24 cellular contexts compared by ENCODE assay signal in the genomic region with DNA sequence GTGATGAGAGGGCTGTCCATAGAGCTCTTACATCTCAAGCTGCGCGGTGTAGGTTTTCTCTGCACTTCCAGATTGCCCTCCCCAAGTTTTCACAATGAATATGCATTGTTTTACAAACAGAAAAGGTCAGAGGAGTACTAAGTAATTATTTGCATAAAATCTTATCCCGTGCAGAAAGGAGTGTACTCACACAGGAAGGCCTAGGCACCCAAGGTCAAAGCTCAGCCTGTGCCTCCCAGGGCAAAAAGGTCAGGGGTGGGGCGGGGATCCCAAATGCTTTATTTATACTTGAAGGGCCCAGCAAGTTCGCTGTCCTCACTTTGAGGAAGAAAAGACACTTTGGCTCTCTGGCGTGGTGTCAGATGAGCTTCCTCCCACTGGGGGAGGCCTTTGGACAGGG. TPM values are rescaled to one million over a fixed set of nuclear protein-coding genes. Genes with fewer than 3 reads are reported as not detected.
DNase-seq lines count a peak whose midpoint lies in the region; ATAC-seq and TF ChIP-seq lines count a peak whose summit lies in the region.
"Had no signal": no experiment of that assay in that cellular context is flagged by ENCODE, and none has a peak within 500 bp of the region (broad histone marks: within the 10 kb centered on the region; RNA-seq: fewer than 3 reads in every experiment).

No MANE protein-coding gene starts in this region.

- H3K9me3 ChIP-seq in left lung (no peaks in the 10 kb centered on the region), spleen (no peaks in the 10 kb centered on the region), PC-3 (ENCODE audit: low read length) (no peaks in the 10 kb centered on the region)
- H3K9me3 ChIP-seq: BE2C, thoracic aorta had no signal

- 57 to 73% (median 68%) methylated on average over 6 of the region's 6 CpGs for WGBS in spleen, 5 donors

- peak overlapping the region; percentile 29 for H3K27ac Mint-ChIP-seq in activated T-helper 1 cell treated with anti-CD3 and anti-CD28 coated beads, Interleukin-12 subunit alpha, Interleukin-12 subunit beta, Interleukin-2, Interleukin-4 antibody, amounts not matched to agents 30 ng/mL and 10 ng/mL and 1 ng/mL, durations not matched to agents 14 hours and 24 hours and 36 hours
- H3K27ac Mint-ChIP-seq: immature natural killer cell, mesothelial cell of epicardium had no signal

- H3K27ac ChIP-seq in left lung: peak overlapping the region; percentile 39 to 49
- H3K27ac ChIP-seq in spleen: peak overlapping the region in 5 of 8 donors; percentile 38 to 88 (median 77)
- no peak overlapping the region for H3K27ac ChIP-seq in PC-3 (ENCODE audit: low read length)
- H3K27ac ChIP-seq: 22Rv1, GM23248, SK-N-MC had no signal

- H3K36me3 ChIP-seq in left lung: peaks cover 2 to 29% of the 10 kb centered on the region in 2 donors
- peaks cover 0 to 58% (median 9%) of the 10 kb centered on the region in 6 donors for H3K36me3 ChIP-seq in spleen
- no peaks in the 10 kb centered on the region for H3K36me3 ChIP-seq in PC-3 (ENCODE audit: low read depth, low read length)
- H3K36me3 ChIP-seq: BE2C had no signal

- DNase-seq in DMS53 (lab: John Stamatoyannopoulos, UW) (peak; percentile 3), DMS53 treated with DMSO at 0.1 percent for 48 hours (lab: John Stamatoyannopoulos, UW; ENCODE audit: unreplicated experiment) (no peak), left lung (peak in 1 of 2 donors; percentile 51), spleen (no peak), PC-3 (no peak), NCI-H2081 (lab: John Stamatoyannopoulos, UW) (no peak)
- DNase-seq in activated T-helper 1 cell treated with anti-CD3 and anti-CD28 coated beads, Interleukin-12 subunit alpha, Interleukin-12 subunit beta, Interleukin-2, Interleukin-4 antibody, amounts not matched to agents 30 ng/mL and 10 ng/mL and 1 ng/mL, durations not matched to agents 14 hours and 24 hours and 36 hours (ENCODE audit: low spot score): no peak
- DNase-seq: activated CD4-positive, alpha-beta T cell treated with anti-CD3 and anti-CD28 coated beads for 1 hour; activated naive CD4-positive, alpha-beta T cell; aorta; BE2C; dermis blood vessel endothelial cell; GM23248; immature natural killer cell; NCI-H2029; NCI-H524 treated with DMSO at 0.1 percent for 48 hours; occipital lobe; stimulated activated CD4-positive, alpha-beta T cell treated with anti-CD3 and anti-CD28 coated beads, Interleukin-4, amount 100 ng/mL, for 24 hours; T-helper 9 cell had no signal

- H3K4me1 Mint-ChIP-seq in activated T-helper 1 cell treated with anti-CD3 and anti-CD28 coated beads, Interleukin-12 subunit alpha, Interleukin-12 subunit beta, Interleukin-2, Interleukin-4 antibody, amounts not matched to agents 30 ng/mL and 10 ng/mL and 1 ng/mL, durations not matched to agents 14 hours and 24 hours and 36 hours (ENCODE audit: low read depth): peaks cover 35% of the 10 kb centered on the region

- peaks cover 17% of the 10 kb centered on the region for H3K79me2 ChIP-seq in PC-3 (ENCODE audit: low read length)

- POLR2A ChIA-PET in PC-3 (lab: Charles Lee; ENCODE audit: unreplicated experiment): no interaction called here

- CTCF ChIA-PET in PC-3 (lab: Charles Lee): no interaction called here

- H3K36me3 Mint-ChIP-seq in activated T-helper 1 cell treated with anti-CD3 and anti-CD28 coated beads, Interleukin-12 subunit alpha, Interleukin-12 subunit beta, Interleukin-2, Interleukin-4 antibody, amounts not matched to agents 30 ng/mL and 10 ng/mL and 1 ng/mL, durations not matched to agents 14 hours and 24 hours and 36 hours (ENCODE audit: low read depth): no peaks in the 10 kb centered on the region

- ATAC-seq in left lung (peak; percentile 2), PC-3 (no peak), GM19452 (IDR thresholded peaks at IDR 0.05; ENCODE audit: unreplicated experiment) (no peak)

- H3K9ac ChIP-seq in PC-3 (ENCODE audit: low read length): no peak overlapping the region
- H3K9ac ChIP-seq: GM23248 had no signal

- H3K27me3 Mint-ChIP-seq in activated T-helper 1 cell treated with anti-CD3 and anti-CD28 coated beads, Interleukin-12 subunit alpha, Interleukin-12 subunit beta, Interleukin-2, Interleukin-4 antibody, amounts not matched to agents 30 ng/mL and 10 ng/mL and 1 ng/mL, durations not matched to agents 14 hours and 24 hours and 36 hours (ENCODE audit: insufficient read depth): no peaks in the 10 kb centered on the region

- TF ChIP-seq POLR2A in spleen (IDR thresholded peaks at IDR 0.05): no peak

- H4K20me1 ChIP-seq in PC-3 (ENCODE audit: low read length): no peaks in the 10 kb centered on the region

- H2AFZ ChIP-seq in PC-3 (ENCODE audit: low read length): no peak overlapping the region
- H2AFZ ChIP-seq: GM23248 had no signal

- TF ChIP-seq CTCF in left lung (IDR thresholded peaks at IDR 0.05) (no peak), spleen (IDR thresholded peaks at IDR 0.05 in 8 of 11, conservative IDR thresholded peaks at IDR 0.05 in 3 of 11) (no peak), PC-3 (conservative IDR thresholded peaks at IDR 0.05; ENCODE audit: low read depth, low read length) (no peak)

- no peaks in the 10 kb centered on the region for H3K9me2 ChIP-seq in PC-3 (replicated peaks; ENCODE audit: low read length)

- H3K27me3 ChIP-seq in left lung (no peaks in the 10 kb centered on the region), spleen (replicated peaks in 1 of 7) (no peaks in the 10 kb centered on the region), PC-3 (ENCODE audit: low read length) (no peaks in the 10 kb centered on the region)
- H3K27me3 ChIP-seq: BE2C had no signal

- H3K4me3 ChIP-seq in left lung (no peak overlapping the region), spleen (no peak overlapping the region), PC-3 (ENCODE audit: low read length) (no peak overlapping the region)
- H3K4me3 ChIP-seq: GM23248, SK-N-MC, thoracic aorta had no signal

- peaks cover 32 to 93% of the 10 kb centered on the region in 2 donors for H3K4me1 ChIP-seq in left lung
- peaks cover 5 to 93% (median 48%) of the 10 kb centered on the region in 6 donors for H3K4me1 ChIP-seq in spleen
- peaks cover 20% of the 10 kb centered on the region for H3K4me1 ChIP-seq in PC-3 (ENCODE audit: insufficient read depth, low read length)
- H3K4me1 ChIP-seq: BE2C had no signal

- no peaks in the 10 kb centered on the region for H3F3A ChIP-seq in PC-3 (ENCODE audit: low read length, unreplicated experiment)

- H3K4me2 ChIP-seq in PC-3 (ENCODE audit: low read length): no peak overlapping the region

- no peak overlapping the region for H3K4me3 Mint-ChIP-seq in activated T-helper 1 cell treated with anti-CD3 and anti-CD28 coated beads, Interleukin-12 subunit alpha, Interleukin-12 subunit beta, Interleukin-2, Interleukin-4 antibody, amounts not matched to agents 30 ng/mL and 10 ng/mL and 1 ng/mL, durations not matched to agents 14 hours and 24 hours and 36 hours
- H3K4me3 Mint-ChIP-seq: immature natural killer cell, mesothelial cell of epicardium had no signal

- intact Hi-C loops in activated T-helper 1 cell treated with anti-CD3 and anti-CD28 coated beads, Interleukin-12 subunit alpha, Interleukin-12 subunit beta, Interleukin-2, Interleukin-4 antibody, amounts not matched to agents 30 ng/mL and 10 ng/mL and 1 ng/mL, durations not matched to agents 14 hours and 24 hours and 36 hours (cut with micrococcal nuclease): no loop called here
- intact Hi-C loops in left lung (cut with DNase I): no loop called here
- intact Hi-C loops in spleen (cut with DNase I; ENCODE audit: low total_unique reads): no loop called here
- intact Hi-C loops in PC-3 (cut with micrococcal nuclease): no loop called here

- BruUV-seq in PC-3 (replicated peaks; lab: Mats Ljungman, UMichigan): no TSS peak

- no peaks in the 10 kb centered on the region for H3K9me3 Mint-ChIP-seq in activated T-helper 1 cell treated with anti-CD3 and anti-CD28 coated beads, Interleukin-12 subunit alpha, Interleukin-12 subunit beta, Interleukin-2, Interleukin-4 antibody, amounts not matched to agents 30 ng/mL and 10 ng/mL and 1 ng/mL, durations not matched to agents 14 hours and 24 hours and 36 hours
- H3K9me3 Mint-ChIP-seq: mesothelial cell of epicardium had no signal

RNA-seq across cellular contexts. Expression of a gene that starts 10.3 kb away (rescaled TPM):
- total RNA-seq in activated T-helper 1 cell treated with anti-CD3 and anti-CD28 coated beads, Interleukin-12 subunit alpha, Interleukin-12 subunit beta, Interleukin-2, Interleukin-4 antibody, amounts not matched to agents 30 ng/mL and 10 ng/mL and 1 ng/mL, durations not matched to agents 14 hours and 24 hours and 36 hours: 0.41 and 0.51 TPM in 2 replicates
- 10 to 100 TPM in 1 of 2 donors, 1 to 10 TPM in 1; 3.8 to 21.2 TPM for total RNA-seq in left lung
- total RNA-seq in spleen: 10 to 100 TPM in 5 of 7 donors, 1 to 10 TPM in 2; 4.5 to 50.2 (median 12.1) TPM
- polyA plus RNA-seq in spleen: 1 to 10 TPM in 1 of 3 donors, under 1 TPM in 2; 0.30 to 1.8 (median 0.37) TPM
- total RNA-seq in PC-3 (2014; rRNA removed): 0.58 and 0.69 TPM in 2 replicates
- polyA plus RNA-seq: GM23248, immature natural killer cell had no signal
